Comparison of ENCODE assay signal across 8 cellular contexts in genomic region chr1:63773815-63774616, GRCh38. TPM values are rescaled to one million over a fixed set of nuclear protein-coding genes. Genes with fewer than 3 reads are reported as not detected.
A peak's percentile ranks its signal among the peaks of the same experiment; 100 is the strongest.
DNase-seq lines count a peak whose midpoint lies in the region; ATAC-seq and TF ChIP-seq lines count a peak whose summit lies in the region.

Gene ROR1, plus strand, starts transcription at chr1:63774017.

- peak within 1 kb of the TSS; percentile 87 for H3K9ac ChIP-seq in endocrine pancreas (ENCODE audit: control insufficient read depth, insufficient read depth, low read length)

- H3K4me1 ChIP-seq in endocrine pancreas (ENCODE audit: control insufficient read depth, insufficient read depth, low read length): no peaks in the 10 kb centered on the region

- no peaks in the 10 kb centered on the region for H3K27me3 ChIP-seq in endocrine pancreas (ENCODE audit: control insufficient read depth, insufficient read depth, low read length)

- peak; percentile 91 for DNase-seq in NCI-H2171 treated with DMSO at 0.1 percent for 48 hours (lab: John Stamatoyannopoulos, UW)
- peak; percentile 11 to 12 for DNase-seq in activated CD4-positive, alpha-beta T cell treated with anti-CD3 and anti-CD28 coated beads, Interleukin-2, amount 50 U/mL, for 4 hours
- DNase-seq in lung microvascular endothelial cell (ENCODE audit: low read depth in 2 of 2): peak; percentile 72 to 86
- DNase-seq in stimulated activated CD4-positive, alpha-beta T cell treated with anti-CD3 and anti-CD28 coated beads, TNF-alpha, amount 100 ng/mL, for 4 hours (ENCODE audit: low read depth in 3 of 3): peak; percentile 1 to 28 (median 10)

- ATAC-seq in HG02938 (IDR thresholded peaks at IDR 0.05; ENCODE audit: unreplicated experiment): peak; percentile 91
- ATAC-seq in HG03439 (IDR thresholded peaks at IDR 0.05; ENCODE audit: unreplicated experiment): no peak

- no peaks in the 10 kb centered on the region for H3K9me3 ChIP-seq in endocrine pancreas (ENCODE audit: control insufficient read depth, low read length)

- no peaks in the 10 kb centered on the region for H3K36me3 ChIP-seq in endocrine pancreas (ENCODE audit: control insufficient read depth, insufficient read depth, low read length)

- peak within 1 kb of the TSS; percentile 75 for H3K4me3 ChIP-seq in endocrine pancreas (ENCODE audit: control insufficient read depth, insufficient read depth, low read length)

- peak; percentile 38 for TF ChIP-seq CTCF in GM12873 (IDR thresholded peaks at IDR 0.05; ENCODE audit: insufficient read depth, low read depth, low read length, missing control alignments)

RNA-seq across cellular contexts. Expression of gene ROR1, which starts in this region (rescaled TPM):
- under 0.01 and 0.44 TPM in 2 replicates for total RNA-seq in lung microvascular endothelial cell

Comparison
In these comparisons a context has a peak if more than half of its experiments do, and no peak if none do; other contexts are left out.
1. Peak in DNase-seq in lung microvascular endothelial cell; RNA of the gene not detected or under 1 TPM.
2. DNase-seq: peak in every context shown above with its lines; median percentile 91 in NCI-H2171 treated with DMSO at 0.1 percent for 48 hours; 79 in lung microvascular endothelial cell; 12 in activated CD4-positive, alpha-beta T cell treated with anti-CD3 and anti-CD28 coated beads, Interleukin-2, amount 50 U/mL, for 4 hours; 10 in stimulated activated CD4-positive, alpha-beta T cell treated with anti-CD3 and anti-CD28 coated beads, TNF-alpha, amount 100 ng/mL, for 4 hours.